Comparison of ENCODE assay signal across 8 cellular contexts in the genomic region with DNA sequence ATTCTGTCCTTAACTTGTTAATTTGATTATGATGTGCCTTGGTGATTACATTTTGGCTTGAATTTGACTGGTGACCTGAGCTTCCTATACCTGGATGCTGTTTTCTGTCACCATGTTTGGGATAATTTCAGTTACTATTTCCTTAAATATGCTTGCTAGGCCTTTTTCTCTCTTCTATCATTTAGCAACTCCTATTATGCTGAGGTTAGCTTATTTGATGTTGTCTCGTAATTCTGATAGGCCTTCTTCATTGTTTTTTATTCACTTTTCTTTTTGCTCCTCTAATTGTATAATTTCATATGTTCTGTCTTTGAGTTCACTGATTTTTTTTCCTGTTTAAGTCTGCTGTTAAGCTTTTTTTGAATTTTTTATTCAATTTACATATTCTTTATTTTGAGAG.
"Had no signal": no experiment of that assay in that cellular context is flagged by ENCODE, and none has a peak within 500 bp of the region (broad histone marks: within the 10 kb centered on the region; RNA-seq: fewer than 3 reads in every experiment).

No MANE protein-coding gene starts in this region.

- H3K27ac ChIP-seq: KMS-11 had no signal

- H3K4me3 ChIP-seq: GM23338 had no signal

- H3K9ac ChIP-seq: KMS-11 had no signal

- ATAC-seq: GM23338 had no signal

- H3K4me1 Mint-ChIP-seq: GM23338, H9 had no signal

- H3K4me2 ChIP-seq: GM23338, KMS-11 had no signal

- H3K4me3 Mint-ChIP-seq: GM23338, H9 had no signal

- H2AFZ ChIP-seq: GM23338 had no signal

- FAIRE-seq: H1, H54, HTR-8/SVneo had no signal

- DNase-seq: H9, HCEC 1CT, KBM-7 had no signal

- H3K27ac Mint-ChIP-seq: GM23338, H9 had no signal
